In genomic region chr5:68464424-68464823, GRCh38 we compare ENCODE assay signal across 8 cellular contexts.
DNase-seq lines count a peak whose midpoint lies in the region; ATAC-seq and TF ChIP-seq lines count a peak whose summit lies in the region.

No MANE protein-coding gene starts in this region.

- DNase-seq in Kasumi-1 (lab: John Stamatoyannopoulos, UW) = peak; percentile 42 to 43
- DNase-seq in stimulated activated CD4-positive, alpha-beta T cell treated with anti-CD3 and anti-CD28 coated beads, Interleukin-2, amount 100 ng/mL, for 4 hours (ENCODE audit: low read depth) = peak; percentile 22
- no peak for DNase-seq in HUDEP-2 (lab: John Stamatoyannopoulos, UW; ENCODE audit: unreplicated experiment in 76 of 76)
- no peak for DNase-seq in GOT3 (lab: John Stamatoyannopoulos, UW)
- DNase-seq in sigmoid colon = no peak
- DNase-seq in AG08396 (ENCODE audit: low spot score) = no peak

- peak; percentile 63 for ATAC-seq in GM18873 (IDR thresholded peaks at IDR 0.05; ENCODE audit: low FRiP score, unreplicated experiment)
- peak; percentile 98 for ATAC-seq in activated T-helper 17 cell treated with anti-CD3 and anti-CD28 coated beads, Interleukin-2, amount 50 U/mL, for 72 hours (replicated peaks)

- H3K4me3 Mint-ChIP-seq in activated T-helper 17 cell treated with anti-CD3 and anti-CD28 coated beads, Interleukin-2, amount 50 U/mL, for 72 hours = no peak overlapping the region

- H3K4me1 ChIP-seq in sigmoid colon = peaks cover 0 to 7% (median 3%) of the 10 kb centered on the region in 4 donors

- intact Hi-C loops in sigmoid colon (cut with DNase I) = loop anchor here (5.0 kb wide), 1 partner anchor 177 kb away; no protein-coding TSS in a partner anchor

- no peaks in the 10 kb centered on the region for H3K27me3 ChIP-seq in sigmoid colon

- H3K9me3 ChIP-seq in sigmoid colon = no peaks in the 10 kb centered on the region

- TF ChIP-seq CTCF in sigmoid colon (IDR thresholded peaks at IDR 0.05) = no peak

- TF ChIP-seq POLR2A in sigmoid colon (IDR thresholded peaks at IDR 0.05) = no peak

- no peak overlapping the region for H3K4me3 ChIP-seq in sigmoid colon

- H3K9me3 Mint-ChIP-seq in activated T-helper 17 cell treated with anti-CD3 and anti-CD28 coated beads, Interleukin-2, amount 50 U/mL, for 72 hours = no peaks in the 10 kb centered on the region

- no peaks in the 10 kb centered on the region for H3K36me3 Mint-ChIP-seq in activated T-helper 17 cell treated with anti-CD3 and anti-CD28 coated beads, Interleukin-2, amount 50 U/mL, for 72 hours (ENCODE audit: low read depth)

- TF ChIP-seq EP300 in sigmoid colon (IDR thresholded peaks at IDR 0.05) = no peak

- H3K27ac ChIP-seq in sigmoid colon = no peak overlapping the region

- H3K27me3 Mint-ChIP-seq in activated T-helper 17 cell treated with anti-CD3 and anti-CD28 coated beads, Interleukin-2, amount 50 U/mL, for 72 hours = no peaks in the 10 kb centered on the region

- H3K4me1 Mint-ChIP-seq in activated T-helper 17 cell treated with anti-CD3 and anti-CD28 coated beads, Interleukin-2, amount 50 U/mL, for 72 hours = no peaks in the 10 kb centered on the region

- no peak overlapping the region for H3K27ac Mint-ChIP-seq in activated T-helper 17 cell treated with anti-CD3 and anti-CD28 coated beads, Interleukin-2, amount 50 U/mL, for 72 hours

- WGBS in sigmoid colon, 2 donors = 83 to 91% methylated on average over 4 of the region's 4 CpGs

- H3K36me3 ChIP-seq in sigmoid colon = no peaks in the 10 kb centered on the region

Comparison
In these comparisons a context has a peak if more than half of its experiments do, and no peak if none do; other contexts are left out.
1. DNase-seq: peak in Kasumi-1 (2 of 2) and stimulated activated CD4-positive, alpha-beta T cell treated with anti-CD3 and anti-CD28 coated beads, Interleukin-2, amount 100 ng/mL, for 4 hours (single experiment); none in HUDEP-2 (0 of 76), GOT3 (single experiment), sigmoid colon (single experiment) and AG08396 (single experiment).